ENCODE assay signal across 8 cellular contexts in genomic region chr21:33541105-33541711, GRCh38. TPM values are rescaled to one million over a fixed set of nuclear protein-coding genes. Genes with fewer than 3 reads are reported as not detected.
A peak's percentile ranks its signal among the peaks of the same experiment; 100 is the strongest.
DNase-seq lines count a peak whose midpoint lies in the region; ATAC-seq, FAIRE-seq and TF ChIP-seq lines count a peak whose summit lies in the region.

No MANE protein-coding gene starts in this region.

- peak overlapping the region; percentile 83 for H3K4me3 ChIP-seq in MM.1S (ENCODE audit: low read length)
- peak overlapping the region; percentile 100 for H3K4me3 ChIP-seq in kidney (ENCODE audit: low read length in 2 of 2)
- H3K4me3 ChIP-seq in stomach smooth muscle (ENCODE audit: low read length in 2 of 2), result peak overlapping the region; percentile 97 to 99

- H3K4me1 ChIP-seq in ES-I3 (ENCODE audit: insufficient read depth, low read length) (no peaks in the 10 kb centered on the region), MM.1S (ENCODE audit: low read length) (peaks cover 21% of the 10 kb centered on the region), kidney (ENCODE audit: control insufficient read depth in 1 of 2, insufficient read depth in 1 of 2, low read depth in 1 of 2, low read length in 2 of 2) (peaks cover 4 to 6% of the 10 kb centered on the region in 2 donors), stomach smooth muscle (ENCODE audit: control insufficient read depth, insufficient read depth, low read length) (peaks cover 8% of the 10 kb centered on the region)

- H4K20me1 ChIP-seq in MM.1S (ENCODE audit: insufficient read depth, low read length), result peaks cover 29% of the 10 kb centered on the region

- H3K79me2 ChIP-seq in MM.1S (ENCODE audit: low read length), result peaks cover 87% of the 10 kb centered on the region

- H2AFZ ChIP-seq in MM.1S (ENCODE audit: low read length), result peak overlapping the region; percentile 37

- peaks cover 22% of the 10 kb centered on the region for H3K36me3 ChIP-seq in ES-I3 (ENCODE audit: insufficient read depth, low read length)
- H3K36me3 ChIP-seq in MM.1S (replicated peaks; ENCODE audit: insufficient read depth, low read length), result peaks cover 25% of the 10 kb centered on the region
- peaks cover 16% of the 10 kb centered on the region in 2 donors for H3K36me3 ChIP-seq in kidney (ENCODE audit: control insufficient read depth in 1 of 2, insufficient read depth in 2 of 2, low read length in 2 of 2)
- peaks cover 8 to 15% of the 10 kb centered on the region in 2 donors for H3K36me3 ChIP-seq in stomach smooth muscle (ENCODE audit: control insufficient read depth in 2 of 2, insufficient read depth in 2 of 2, low read length in 2 of 2)

- no peaks in the 10 kb centered on the region for H3K9me2 ChIP-seq in MM.1S (replicated peaks; ENCODE audit: insufficient read depth, low read length)

- DNase-seq in MM.1S, result peak; percentile 62
- DNase-seq in amniotic epithelial cell (ENCODE audit: low read depth), result peak; percentile 29
- DNase-seq in kidney, result no peak
- no peak for DNase-seq in T-helper 9 cell
- DNase-seq in DMS153 treated with DMSO at 0.1 percent for 48 hours (lab: John Stamatoyannopoulos, UW; ENCODE audit: unreplicated experiment), result no peak

- peaks cover 29% of the 10 kb centered on the region for H3F3A ChIP-seq in MM.1S (ENCODE audit: insufficient read depth, low read length)

- H3K4me2 ChIP-seq in MM.1S (ENCODE audit: low read depth, low read length), result peak overlapping the region; percentile 67

- H3K9ac ChIP-seq in ES-I3 (ENCODE audit: low read depth, low read length) (peak overlapping the region; percentile 98), MM.1S (ENCODE audit: low read length) (peak overlapping the region; percentile 97), kidney (ENCODE audit: low read length in 2 of 2) (peak overlapping the region; percentile 61 to 100), stomach smooth muscle (ENCODE audit: low read length in 2 of 2) (peak overlapping the region; percentile 100)

- H3K9me3 ChIP-seq in ES-I3 (ENCODE audit: control insufficient read depth, insufficient read depth, low read length), result no peaks in the 10 kb centered on the region
- no peaks in the 10 kb centered on the region for H3K9me3 ChIP-seq in MM.1S (replicated peaks; ENCODE audit: insufficient read depth, low read length)
- no peaks in the 10 kb centered on the region for H3K9me3 ChIP-seq in kidney (ENCODE audit: control insufficient read depth in 1 of 2, low read length in 2 of 2)
- H3K9me3 ChIP-seq in stomach smooth muscle (ENCODE audit: control insufficient read depth in 2 of 2, low read length in 2 of 2), result no peaks in the 10 kb centered on the region

- H3K27ac ChIP-seq in MM.1S (ENCODE audit: low read length) (peak overlapping the region; percentile 96), kidney (ENCODE audit: low read depth in 2 of 2, low read length in 2 of 2) (peak overlapping the region; percentile 100), stomach smooth muscle (ENCODE audit: low read length) (peak overlapping the region; percentile 100)

- no peak for FAIRE-seq in kidney (lab: Jason Lieb, UNC)

- intact Hi-C loops in kidney (cut with DNase I), result no loop called here

- H3K27me3 ChIP-seq in MM.1S (replicated peaks; ENCODE audit: insufficient read depth, low read length) (no peaks in the 10 kb centered on the region), stomach smooth muscle (ENCODE audit: control insufficient read depth in 1 of 2, insufficient read depth in 2 of 2, low read length in 2 of 2) (no peaks in the 10 kb centered on the region)

- no peak for TF ChIP-seq CTCF in MM.1S (IDR thresholded peaks at IDR 0.05; ENCODE audit: low read length)
- no peak for TF ChIP-seq CTCF in kidney (IDR thresholded peaks at IDR 0.05; ENCODE audit: borderline replicate concordance, extremely low read depth, insufficient read depth)

- no peak for ATAC-seq in HG03039 (IDR thresholded peaks at IDR 0.05; ENCODE audit: unreplicated experiment)

RNA-seq across cellular contexts. Expression of gene GART, which starts 0.7 kb away (rescaled TPM):
- 60.9 TPM for total RNA-seq in kidney
- 17.5 TPM for polyA plus RNA-seq in kidney (ENCODE audit: insufficient read depth, low read depth, low replicate concordance)

RNA-seq across cellular contexts. Expression of gene SON, which starts 1.6 kb away (rescaled TPM):
- 285 TPM for total RNA-seq in kidney
- polyA plus RNA-seq in kidney (ENCODE audit: insufficient read depth, low read depth, low replicate concordance), result 83.0 TPM

RNA-seq across cellular contexts. Expression of gene DONSON, which starts 47.3 kb away (rescaled TPM):
- total RNA-seq in kidney, result 6.8 TPM
- polyA plus RNA-seq in kidney (ENCODE audit: insufficient read depth, low read depth, low replicate concordance), result 8.9 TPM

RNA-seq across cellular contexts. Expression of gene DNAJC28, which starts 49.7 kb away (rescaled TPM):
- total RNA-seq in kidney, result 2.2 TPM
- polyA plus RNA-seq in kidney (ENCODE audit: insufficient read depth, low read depth, low replicate concordance), result 4.6 TPM

Comparison
In these comparisons a context has a peak if more than half of its experiments do, and no peak if none do; other contexts are left out.
1. DNase-seq: peak in MM.1S (single experiment) and amniotic epithelial cell (single experiment); none in kidney (single experiment), T-helper 9 cell (single experiment) and DMS153 treated with DMSO at 0.1 percent for 48 hours (single experiment).
2. Peak in every context shown above with its lines, with median percentiles within 50 percentile points of each other: H3K9ac ChIP-seq, H3K27ac ChIP-seq and H3K4me3 ChIP-seq.